Comparison of ENCODE assay signal across 8 cellular contexts in genomic region chr15:40511093-40511471, GRCh38. TPM values are rescaled to one million over a fixed set of nuclear protein-coding genes. Genes with fewer than 3 reads are reported as not detected.
A peak's percentile ranks its signal among the peaks of the same experiment; 100 is the strongest.
DNase-seq lines count a peak whose midpoint lies in the region; ATAC-seq, FAIRE-seq and TF ChIP-seq lines count a peak whose summit lies in the region.

No MANE protein-coding gene starts in this region.

- no peaks in the 10 kb centered on the region for H3K36me3 ChIP-seq in iPS-18a (ENCODE audit: control insufficient read depth, low read depth, low read length)

- no peaks in the 10 kb centered on the region for H3K9me3 ChIP-seq in iPS-18a (ENCODE audit: control insufficient read depth, low read depth, low read length)

- H3K4me1 ChIP-seq in iPS-18a (ENCODE audit: control insufficient read depth, low read depth, low read length), result peaks cover 10% of the 10 kb centered on the region

- peaks cover 60% of the 10 kb centered on the region for H3K27me3 ChIP-seq in iPS-18a (ENCODE audit: control insufficient read depth, insufficient read depth, low read length)

- H3K27me3 Mint-ChIP-seq in activated naive CD8-positive, alpha-beta T cell, result peaks cover 40% of the 10 kb centered on the region
- peaks cover 18 to 39% of the 10 kb centered on the region in 2 donors for H3K27me3 Mint-ChIP-seq in stimulated activated naive B cell treated with anti-CD40 and anti-IgM and Interleukin-4, amounts not matched to agents 10 μg/mL and 1 μg/mL and 100 μg/mL, for 72 hours

- H3K9me3 Mint-ChIP-seq in activated naive CD8-positive, alpha-beta T cell (ENCODE audit: low read depth), result no peaks in the 10 kb centered on the region
- H3K9me3 Mint-ChIP-seq in stimulated activated naive B cell treated with anti-CD40 and anti-IgM and Interleukin-4, amounts not matched to agents 10 μg/mL and 1 μg/mL and 100 μg/mL, for 72 hours, result no peaks in the 10 kb centered on the region

- ATAC-seq in HG03280 (IDR thresholded peaks at IDR 0.05; ENCODE audit: unreplicated experiment), result peak; percentile 46
- ATAC-seq in stimulated activated naive B cell treated with anti-CD40 and anti-IgM and Interleukin-4, amounts not matched to agents 10 μg/mL and 1 μg/mL and 100 μg/mL, for 72 hours (replicated peaks), result peak; percentile 79 to 81

- TF ChIP-seq CTCF in GM12875 (IDR thresholded peaks at IDR 0.05; ENCODE audit: borderline replicate concordance, insufficient read depth, low read depth, low read length), result no peak

- H3K36me3 Mint-ChIP-seq in activated naive CD8-positive, alpha-beta T cell, result no peaks in the 10 kb centered on the region
- no peaks in the 10 kb centered on the region for H3K36me3 Mint-ChIP-seq in stimulated activated naive B cell treated with anti-CD40 and anti-IgM and Interleukin-4, amounts not matched to agents 10 μg/mL and 1 μg/mL and 100 μg/mL, for 72 hours

- TF ChIP-seq POLR2A in GM12892 (IDR thresholded peaks at IDR 0.05; ENCODE audit: low read depth, low read length), result no peak

- FAIRE-seq in GM12892 (lab: Jason Lieb, UNC), result no peak

- peak overlapping the region; percentile 83 for H3K4me3 Mint-ChIP-seq in activated naive CD8-positive, alpha-beta T cell
- peak overlapping the region; percentile 87 to 91 for H3K4me3 Mint-ChIP-seq in stimulated activated naive B cell treated with anti-CD40 and anti-IgM and Interleukin-4, amounts not matched to agents 10 μg/mL and 1 μg/mL and 100 μg/mL, for 72 hours

- peak; percentile 63 for DNase-seq in stimulated activated naive B cell treated with anti-CD40 and anti-IgM and Interleukin-4, amounts not matched to agents 10 μg/mL and 1 μg/mL and 100 μg/mL, for 72 hours
- DNase-seq in GM12892 (ENCODE audit: insufficient read length) (no peak), 8988T (no peak), NCI-H1048 (lab: John Stamatoyannopoulos, UW) (no peak)

- H3K4me1 Mint-ChIP-seq in activated naive CD8-positive, alpha-beta T cell (ENCODE audit: low read depth), result peaks cover 26% of the 10 kb centered on the region
- peaks cover 16 to 32% of the 10 kb centered on the region in 2 donors for H3K4me1 Mint-ChIP-seq in stimulated activated naive B cell treated with anti-CD40 and anti-IgM and Interleukin-4, amounts not matched to agents 10 μg/mL and 1 μg/mL and 100 μg/mL, for 72 hours

- no peak overlapping the region for H3K27ac Mint-ChIP-seq in activated naive CD8-positive, alpha-beta T cell
- H3K27ac Mint-ChIP-seq in stimulated activated naive B cell treated with anti-CD40 and anti-IgM and Interleukin-4, amounts not matched to agents 10 μg/mL and 1 μg/mL and 100 μg/mL, for 72 hours, result peak overlapping the region; percentile 88

- no peak overlapping the region for H3K27ac ChIP-seq in iPS-18a (ENCODE audit: low read length)

- H3K4me3 ChIP-seq in GM12875 (ENCODE audit: low read depth, low read length) (peak overlapping the region; percentile 46), iPS-18a (ENCODE audit: low read length) (peak overlapping the region; percentile 55)

- H3K9ac ChIP-seq in iPS-18a (ENCODE audit: low read length), result peak overlapping the region; percentile 39

RNA-seq across cellular contexts. Expression of gene CHST14, which starts 40.3 kb away (rescaled TPM):
- polyA plus RNA-seq in GM12892 (2012; ENCODE audit: missing spikeins), result 6.0 TPM

RNA-seq across cellular contexts. Expression of gene CCDC32, which starts 53.8 kb away (rescaled TPM):
- polyA plus RNA-seq in GM12892 (2012; ENCODE audit: missing spikeins), result 58.9 TPM

RNA-seq across cellular contexts. Expression of gene RPUSD2, which starts 58.0 kb away (rescaled TPM):
- 5.8 TPM for polyA plus RNA-seq in GM12892 (2012; ENCODE audit: missing spikeins)
